Comparison of ENCODE assay signal across 22 cellular contexts in the genomic region with DNA sequence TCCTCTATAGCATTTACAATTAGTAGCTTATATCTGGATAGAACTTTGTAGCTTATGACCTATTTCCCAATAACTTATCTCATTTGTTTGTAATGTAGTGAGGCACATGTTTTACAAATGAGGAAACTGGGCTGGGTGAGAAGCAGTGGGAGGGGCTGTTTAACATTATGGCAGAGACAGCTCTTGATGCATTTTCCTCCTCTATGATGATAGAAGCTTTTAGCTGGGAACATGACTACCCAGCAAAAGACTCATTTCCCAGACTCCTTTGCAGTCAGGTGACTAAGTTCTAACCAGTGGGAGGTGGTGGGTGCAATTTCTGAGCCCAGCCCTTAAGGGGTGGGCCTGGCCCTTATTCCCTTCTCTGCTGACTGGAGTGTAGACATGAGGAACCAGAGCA.
DNase-seq lines count a peak whose midpoint lies in the region; ATAC-seq and TF ChIP-seq lines count a peak whose summit lies in the region.
"Had no signal": no experiment of that assay in that cellular context is flagged by ENCODE, and none has a peak within 500 bp of the region (broad histone marks: within the 10 kb centered on the region; RNA-seq: fewer than 3 reads in every experiment).

No MANE protein-coding gene starts in this region.

- TF ChIP-seq CTCF in choroid plexus epithelial cell (conservative IDR thresholded peaks at IDR 0.05; ENCODE audit: low read depth, low read length) = no peak

- DNase-seq in AG20443 (ENCODE audit: low spot score) (peak; percentile 39), MV-4-11 (lab: John Stamatoyannopoulos, UW) (peak; percentile 68), choroid plexus epithelial cell (ENCODE audit: low read depth) (peak; percentile 66), left colon (no peak), middle frontal gyrus (ENCODE audit: extremely low spot score, low spot score) (no peak)
- no peak for DNase-seq in stimulated activated CD4-positive, alpha-beta T cell treated with anti-CD3 and anti-CD28 coated beads, Interleukin-12 subunit alpha, Interleukin-12 subunit beta, amount 100 ng/mL, for 4 hours
- DNase-seq: activated CD4-positive, alpha-beta T cell treated with anti-CD3 and anti-CD28 coated beads for 4 hours; activated naive CD8-positive, alpha-beta T cell treated with anti-CD3 and anti-CD28 coated beads, Interleukin-2, amount 10 ng/mL, durations not matched to agents 7 days and 5 days; CD8-positive, alpha-beta T cell; DMS53; dorsolateral prefrontal cortex; erythroblast; heart left ventricle; KG1; NCI-H1105; NCI-H510A; nephron progenitor cell; stimulated activated CD8-positive, alpha-beta memory T cell treated with anti-CD3 and anti-CD28 coated beads, Interleukin-4, amount 100 ng/mL, for 48 hours had no signal

- intact Hi-C loops in left colon (cut with DNase I, micrococcal nuclease) = no loop called here

- no peak overlapping the region for H3K4me3 ChIP-seq in choroid plexus epithelial cell (ENCODE audit: low read depth, low read length)
- H3K4me3 ChIP-seq: cardiac muscle cell, dorsolateral prefrontal cortex, heart left ventricle had no signal

- ATAC-seq in left colon (peak; percentile 37), HG02571 (IDR thresholded peaks at IDR 0.05; ENCODE audit: unreplicated experiment) (no peak), HG03039 (IDR thresholded peaks at IDR 0.05; ENCODE audit: unreplicated experiment) (no peak)
- ATAC-seq: activated T-helper 17 cell treated with anti-CD3 and anti-CD28 coated beads, Interleukin-2, amount 50 U/mL, for 72 hours; CD8-positive, alpha-beta T cell; heart left ventricle had no signal

Comparison
In these comparisons a context has a peak if more than half of its experiments do, and no peak if none do; other contexts are left out.
1. DNase-seq: peak in AG20443 (single experiment), MV-4-11 (single experiment) and choroid plexus epithelial cell (single experiment); none in left colon (0 of 2), stimulated activated CD4-positive, alpha-beta T cell treated with anti-CD3 and anti-CD28 coated beads, Interleukin-12 subunit alpha, Interleukin-12 subunit beta, amount 100 ng/mL, for 4 hours (single experiment) and middle frontal gyrus (single experiment).